ENCODE assay signal across 8 cellular contexts in genomic region chr17:43418441-43419374, GRCh38. TPM values are rescaled to one million over a fixed set of nuclear protein-coding genes. Genes with fewer than 3 reads are reported as not detected.
DNase-seq lines count a peak whose midpoint lies in the region; ATAC-seq, FAIRE-seq and TF ChIP-seq lines count a peak whose summit lies in the region.

No MANE protein-coding gene starts in this region.

- CTCF ChIA-PET in K562 (lab: Yijun Ruan, JAX; ENCODE audit: low intra/inter-chr PET ratio), result no interaction called here

- no peak for TF ChIP-seq EP300 in K562 (IDR thresholded peaks at IDR 0.05; ENCODE audit: low read length)

- H4K20me1 ChIP-seq in K562 (replicated peaks; ENCODE audit: control insufficient read depth, insufficient read depth, low read length) (no peaks in the 10 kb centered on the region), keratinocyte (ENCODE audit: control insufficient read depth, extremely low read depth, insufficient read depth, low read length) (no peaks in the 10 kb centered on the region)

- H3K4me2 ChIP-seq in K562 (ENCODE audit: insufficient read depth, low read length) (peak overlapping the region; percentile 40; the same call in 1 of the 2 replicates), keratinocyte (ENCODE audit: control insufficient read depth, extremely low read depth, insufficient read depth, low read depth, low read length) (peak overlapping the region; percentile 96)

- in situ Hi-C loops in K562 (cut with MboI), result no loop called here

- H3K27me3 ChIP-seq in H7 (ENCODE audit: control insufficient read depth, insufficient read depth, low read length) (no peaks in the 10 kb centered on the region; the same call in 1 of the 2 replicates), K562 (ENCODE audit: control insufficient read depth in 2 of 2, insufficient read depth in 2 of 2, low read length in 2 of 2) (peaks cover 27 to 32% of the 10 kb centered on the region in 2 experiments; a peak in 4 of 5 replicates), keratinocyte (ENCODE audit: control insufficient read depth, extremely low read depth, insufficient read depth, low read length) (no peaks in the 10 kb centered on the region)

- ATAC-seq in K562 (peak; percentile 71), HG02973 (IDR thresholded peaks at IDR 0.05; ENCODE audit: unreplicated experiment) (no peak), HG02981 (IDR thresholded peaks at IDR 0.05; ENCODE audit: unreplicated experiment) (no peak)

- no peaks in the 10 kb centered on the region for H3K36me3 ChIP-seq in H7 (replicated peaks; ENCODE audit: control insufficient read depth, insufficient read depth, low read length)
- H3K36me3 ChIP-seq in K562 (ENCODE audit: control insufficient read depth, insufficient read depth, low read length), result no peaks in the 10 kb centered on the region
- H3K36me3 ChIP-seq in keratinocyte (ENCODE audit: control insufficient read depth in 2 of 2, extremely low read depth in 1 of 2, insufficient read depth in 2 of 2, low read length in 2 of 2), result no peaks in the 10 kb centered on the region
- H3K36me3 ChIP-seq in urinary bladder (ENCODE audit: insufficient read depth), result no peaks in the 10 kb centered on the region

- no peak overlapping the region for H3K4me3 ChIP-seq in H7 (ENCODE audit: insufficient read depth, low read depth, low read length)
- H3K4me3 ChIP-seq in K562, result no peak overlapping the region
- H3K4me3 ChIP-seq in keratinocyte (ENCODE audit: control insufficient read depth in 2 of 3, extremely low read depth in 1 of 3, insufficient read depth in 2 of 3, low read depth in 1 of 3, low read length in 3 of 3), result peak overlapping the region; percentile 3 to 68 (median 58)
- H3K4me3 ChIP-seq in urinary bladder (ENCODE audit: low read depth, low read length), result no peak overlapping the region

- H3K9ac ChIP-seq in K562 (ENCODE audit: insufficient read depth in 1 of 2, low read depth in 2 of 2, low read length in 2 of 2), result no peak overlapping the region; a peak in 1 of 4 replicates
- peak overlapping the region; percentile 82 for H3K9ac ChIP-seq in keratinocyte (ENCODE audit: control insufficient read depth, extremely low read depth, insufficient read depth, low read length)

- H3K27ac ChIP-seq in K562 (ENCODE audit: extremely low read depth, low read depth, low read length), result no peak overlapping the region
- H3K27ac ChIP-seq in keratinocyte (ENCODE audit: control insufficient read depth, insufficient read depth, low read length), result peak overlapping the region; percentile 94
- peak overlapping the region; percentile 33 for H3K27ac ChIP-seq in urinary bladder (ENCODE audit: low read depth)

- H3K4me1 ChIP-seq in K562 (replicated peaks in 1 of 2; ENCODE audit: control insufficient read depth in 2 of 2, insufficient read depth in 2 of 2, low read length in 2 of 2) (peaks cover 0 to 10% of the 10 kb centered on the region in 2 experiments; a peak in 2 of 5 replicates), keratinocyte (ENCODE audit: control insufficient read depth, extremely low read depth, insufficient read depth, low read length) (peaks cover 38% of the 10 kb centered on the region), urinary bladder (ENCODE audit: insufficient read depth) (peaks cover 2% of the 10 kb centered on the region)

- no peaks in the 10 kb centered on the region for H3K9me1 ChIP-seq in K562 (ENCODE audit: control insufficient read depth, insufficient read depth, low read length)
- no peaks in the 10 kb centered on the region for H3K9me1 ChIP-seq in keratinocyte (ENCODE audit: control insufficient read depth, extremely low read depth, insufficient read depth, low read length)

- no TSS peak for BruUV-seq in K562 (replicated peaks; lab: Mats Ljungman, UMichigan)

- H2AFZ ChIP-seq in K562 (ENCODE audit: low read depth, low read length) (0 out of 2 replicates have a peak overlapping the region, but pooled peaks have one; percentile 17), keratinocyte (ENCODE audit: control insufficient read depth, low read length) (peak overlapping the region; percentile 75)

- POLR2A ChIA-PET in K562 (lab: Yijun Ruan, JAX), result interaction anchor here (0.6 to 1.8 kb wide), 6 partner anchors 12 to 1011 kb away, joined by 3 to 5 read pairs (median 3); partner anchors contain the start of gene ARL4D

- TF ChIP-seq POLR2A in K562 (conservative IDR thresholded peaks at IDR 0.05), result no peak

- TF ChIP-seq CTCF in K562 (IDR thresholded peaks at IDR 0.05 in 2 of 3, conservative IDR thresholded peaks at IDR 0.05 in 1 of 3; ENCODE audit: insufficient read depth in 2 of 3, low read depth in 1 of 3, low read length in 3 of 3) (no peak), keratinocyte (optimal IDR thresholded peaks at IDR 0.05 in 1 of 3, IDR thresholded peaks at IDR 0.05 in 1 of 3, conservative IDR thresholded peaks at IDR 0.05 in 1 of 3; ENCODE audit: extremely low read depth in 1 of 3, insufficient read depth in 2 of 3, low read length in 3 of 3) (peak in 1 of 3 experiments; percentile 36)

- no peaks in the 10 kb centered on the region for H3K79me2 ChIP-seq in K562 (ENCODE audit: control insufficient read depth, insufficient read depth, low read length)
- H3K79me2 ChIP-seq in keratinocyte (ENCODE audit: control insufficient read depth, insufficient read depth, low read length), result no peaks in the 10 kb centered on the region

- intact Hi-C loops in K562 (cut with micrococcal nuclease), result no loop called here

- H3K9me3 ChIP-seq in K562 (replicated peaks; ENCODE audit: control insufficient read depth, insufficient read depth, low read depth, low read length), result no peaks in the 10 kb centered on the region
- no peaks in the 10 kb centered on the region for H3K9me3 ChIP-seq in keratinocyte (ENCODE audit: control insufficient read depth, low read depth, low read length)

- 7% methylated on average over 18 of the region's 18 CpGs for WGBS in K562 (ENCODE audit: insufficient coverage, low coverage, missing lambda C conversion rate)
- WGBS in urinary bladder, result 39% methylated on average over 18 of the region's 18 CpGs

- no peak for TF ChIP-seq RAD21 in K562 (CRISPR knock-in tag; conservative IDR thresholded peaks at IDR 0.05 in 1 of 2, IDR thresholded peaks at IDR 0.05 in 1 of 2)

- no peak for FAIRE-seq in K562 (lab: Jason Lieb, UNC)
- peak; percentile 98 for FAIRE-seq in keratinocyte (lab: Jason Lieb, UNC)

- dilution Hi-C loops in keratinocyte (cut with MboI; ENCODE audit: extremely low pct_ligation_motif_present, low sequenced_read_pairs), result no loop called here

- DNase-seq in H7 (peak; percentile 53), NCI-H345 (lab: John Stamatoyannopoulos, UW) (peak; percentile 75), K562 (ENCODE audit: extremely low read depth in 1 of 4, low spot score in 3 of 4) (peak in 2 of 4 experiments; percentile 15 to 21), keratinocyte (ENCODE audit: low read depth, low spot score) (peak; percentile 73), NCI-H2107 treated with DMSO at 0.1 percent for 48 hours (lab: John Stamatoyannopoulos, UW; ENCODE audit: unreplicated experiment) (no peak)

RNA-seq across cellular contexts. Expression of gene ARL4D, which starts 19.9 kb away (rescaled TPM):
- total RNA-seq in H7 (2014; rRNA removed; shearing (Covaris generic)), result 20.3 and 43.0 TPM in 2 replicates
- total RNA-seq in K562 (2011; cell fraction: chromatin; rRNA removed; ENCODE audit: low replicate concordance), result 0.26 and 0.72 TPM in 2 replicates
- 0.50 and 0.92 TPM in 2 replicates for total RNA-seq in K562 (2011; cell fraction: nucleolus; rRNA removed)
- total RNA-seq in K562 (2011; cell fraction: nucleoplasm; rRNA removed), result 0.38 and 0.73 TPM in 2 replicates
- total RNA-seq in K562 (2014; rRNA removed) (0.41 and 0.61 TPM in 2 replicates), K562 (2014; rRNA removed; fragmentation: Illumina TruSeq; extraction: Trizol) (0.16 and 0.18 TPM in 2 replicates), K562 (2015; rRNA removed; fragmentation: Illumina TruSeq; extraction: Trizol) (0.43 and 0.49 TPM in 2 replicates), K562 (2021) (0.47 and 0.53 TPM in 2 replicates), urinary bladder (14.8 TPM)
- polyA plus RNA-seq in K562 (2011; rRNA removed) (0.21 and 0.31 TPM in 2 replicates), K562 (2014; fragmentation: Illumina TruSeq; extraction: Trizol) (0.34 and 0.43 TPM in 2 replicates), K562 (2014; fragmentation: Nextera tagmentation; extraction: Ambion mirVana) (under 1 TPM in 1 of 2 experiments, not detected in 1; 0.07 TPM), K562 (2014; rRNA removed) (0.21 and 0.62 TPM in 2 replicates), keratinocyte (36.5 to 49.1 TPM (median 43.1 TPM) in 3 replicates), urinary bladder (112 TPM)
- polyA plus RNA-seq in K562 (2011; cell fraction: cytosol; rRNA removed), result 0.40 and 0.41 TPM in 2 replicates
- polyA plus RNA-seq in K562 (2011; cell fraction: nucleus; rRNA removed), result 0.20 and 0.31 TPM in 2 replicates
- polyA plus RNA-seq in K562 (2012), result 0.64 and 1.6 TPM in 2 replicates
- 0.12 and 0.32 TPM in 2 replicates for polyA minus RNA-seq in K562 (2011; rRNA and poly(A)+ RNA removed)
- not detected in 2 replicates for polyA minus RNA-seq in K562 (2011; cell fraction: cytosol; rRNA and poly(A)+ RNA removed)
- polyA minus RNA-seq in K562 (2011; cell fraction: nucleus; rRNA and poly(A)+ RNA removed), result 0.33 and 0.40 TPM in 2 replicates
- polyA plus RNA-seq in keratinocyte (2011; ENCODE audit: low read depth), result 9.5 TPM
- polyA plus RNA-seq in keratinocyte (2011; cell fraction: cytosol; rRNA removed), result 28.9 and 46.0 TPM in 2 replicates
- polyA plus RNA-seq in keratinocyte (2011; cell fraction: nucleus; rRNA removed), result 61.6 and 68.3 TPM in 2 replicates
- 40.7 and 45.9 TPM in 2 replicates for polyA plus RNA-seq in keratinocyte (2012; ENCODE audit: low replicate concordance)
- 21.7 to 43.7 TPM (median 36.6 TPM) in 3 replicates for polyA minus RNA-seq in keratinocyte
- 32.8 TPM for polyA minus RNA-seq in keratinocyte (2011; cell fraction: cytosol; rRNA and poly(A)+ RNA removed)
- polyA minus RNA-seq in keratinocyte (2011; cell fraction: nucleus; rRNA and poly(A)+ RNA removed), result 26.6 and 27.1 TPM in 2 replicates

Comparison
In these comparisons a context has a peak if more than half of its experiments do, and no peak if none do; other contexts are left out.
1. H3K4me3 ChIP-seq: peak in keratinocyte (3 of 3); none in H7 (single experiment), K562 (single experiment) and urinary bladder (single experiment).